In genomic region chr17:30291571-30292489, GRCh38 we compare ENCODE assay signal across 8 cellular contexts. TPM values are rescaled to one million over a fixed set of nuclear protein-coding genes. Genes with fewer than 3 reads are reported as not detected.
DNase-seq lines count a peak whose midpoint lies in the region; ATAC-seq and TF ChIP-seq lines count a peak whose summit lies in the region.

BLMH (minus strand) TSS chr17:30291944; CDS start chr17:30291819, 125 bp downstream.

- H3K4me1 ChIP-seq in DOHH2 (ENCODE audit: control insufficient read depth, low read length): peaks cover 17% of the 10 kb centered on the region
- H3K4me1 ChIP-seq in heart right ventricle: peaks cover 4 to 20% (median 15%) of the 10 kb centered on the region in 9 donors

- peak within 1 kb of the TSS; percentile 94 for H3K4me3 Mint-ChIP-seq in type B pancreatic cell

- H3K9me3 Mint-ChIP-seq in type B pancreatic cell: no peaks in the 10 kb centered on the region

- TF ChIP-seq CTCF in DOHH2 (IDR thresholded peaks at IDR 0.05; ENCODE audit: low read depth, low read length, poor library complexity, severe bottlenecking) (no peak), heart right ventricle (IDR thresholded peaks at IDR 0.05) (no peak), type B pancreatic cell (conservative IDR thresholded peaks at IDR 0.05) (no peak)

- peak; percentile 76 for DNase-seq in LHCN-M2 (ENCODE audit: low read depth)
- peak; percentile 61 to 85 (median 63) for DNase-seq in T-helper 1 cell
- peak; percentile 86 to 89 for DNase-seq in heart right ventricle
- DNase-seq in posterior vena cava (ENCODE audit: low spot score): peak; percentile 94
- DNase-seq in type B pancreatic cell (ENCODE audit: extremely low spot score, unreplicated experiment): peak; percentile 82

- peaks cover 33% of the 10 kb centered on the region for H3K79me2 ChIP-seq in DOHH2 (ENCODE audit: control insufficient read depth, low read length)

- H3K27me3 ChIP-seq in DOHH2 (ENCODE audit: control insufficient read depth, low read length): no peaks in the 10 kb centered on the region
- H3K27me3 ChIP-seq in heart right ventricle: no peaks in the 10 kb centered on the region

- H3K9me2 ChIP-seq in DOHH2 (replicated peaks; ENCODE audit: control insufficient read depth, low read length): no peaks in the 10 kb centered on the region

- no peaks in the 10 kb centered on the region for H3K9me3 ChIP-seq in DOHH2 (ENCODE audit: control insufficient read depth, insufficient read depth, low read length)
- H3K9me3 ChIP-seq in heart right ventricle: no peaks in the 10 kb centered on the region

- H3K4me3 ChIP-seq in DOHH2 (ENCODE audit: low read length): peak within 1 kb of the TSS; percentile 89
- H3K4me3 ChIP-seq in heart right ventricle: peak within 1 kb of the TSS; percentile 66 to 98 (median 94)

- intact Hi-C loops in heart right ventricle (cut with DNase I): loop anchor here in 1 of 10 donors (10.0 kb wide), 1 partner anchor 83 kb away; the partner anchor contains the start of gene CPD
- intact Hi-C loops in posterior vena cava (cut with DNase I): no loop called here

- WGBS in adipose tissue, 3 donors: 1% methylated on average over 77 to 98 of the region's 99 CpGs
- WGBS in heart right ventricle, 2 donors: 0 to 1% methylated on average over 95 to 99 of the region's 99 CpGs

- H3K4me1 Mint-ChIP-seq in type B pancreatic cell (ENCODE audit: unreplicated experiment): peaks cover 13% of the 10 kb centered on the region

- H3K4me2 ChIP-seq in DOHH2 (ENCODE audit: low read length): peak within 1 kb of the TSS; percentile 88

- H3K36me3 ChIP-seq in DOHH2 (ENCODE audit: control insufficient read depth, low read length) (peaks cover 43% of the 10 kb centered on the region), heart right ventricle (peaks cover 0 to 30% (median 17%) of the 10 kb centered on the region in 9 donors)

- H3F3A ChIP-seq in DOHH2 (ENCODE audit: control insufficient read depth, insufficient read depth): peaks cover 6% of the 10 kb centered on the region

- H3K27ac Mint-ChIP-seq in type B pancreatic cell: peak within 1 kb of the TSS; percentile 75

- peaks cover 9% of the 10 kb centered on the region; the same call in 1 of the 2 replicates for H4K20me1 ChIP-seq in DOHH2 (ENCODE audit: control insufficient read depth, insufficient read depth, low read depth, low read length)

- H3K27me3 Mint-ChIP-seq in type B pancreatic cell: peaks cover 6% of the 10 kb centered on the region

- H3K36me3 Mint-ChIP-seq in type B pancreatic cell: peaks cover 4% of the 10 kb centered on the region

- ATAC-seq in GM21717 (IDR thresholded peaks at IDR 0.05; ENCODE audit: unreplicated experiment) (peak; percentile 66), heart right ventricle (peak; percentile 94 to 99 (median 98))

- H3K27ac ChIP-seq in DOHH2 (ENCODE audit: low read depth, low read length) (peak within 1 kb of the TSS; percentile 35), adipose tissue (ENCODE audit: low read depth, low read length) (no peak within 1 kb of the TSS), heart right ventricle (peak within 1 kb of the TSS in 9 of 10 donors; percentile 64 to 89 (median 81))

RNA-seq across cellular contexts. Expression of gene BLMH, which starts in this region (rescaled TPM):
- 15.1 and 15.8 TPM in 2 replicates for total RNA-seq in LHCN-M2 (2014; rRNA removed)
- 16.2 TPM for polyA plus RNA-seq in LHCN-M2 (2012)
- 10 to 100 TPM; 18.1 to 25.4 (median 18.4) TPM for polyA plus RNA-seq in adipose tissue
- 10 to 100 TPM; 13.7 to 22.2 (median 15.9) TPM for total RNA-seq in heart right ventricle
- 10 to 100 TPM in 1 of 2 donors, 1 to 10 TPM in 1; 9.6 to 16.5 TPM for polyA plus RNA-seq in heart right ventricle
- 10 to 100 TPM; 23.3 to 28.4 TPM for total RNA-seq in posterior vena cava
- 28.3 and 58.2 TPM in 2 replicates for total RNA-seq in type B pancreatic cell (ENCODE audit: low replicate concordance)
